ENCODE assay signal across 9 cellular contexts in genomic region chr20:36860811-36861624, GRCh38. TPM values are rescaled to one million over a fixed set of nuclear protein-coding genes. Genes with fewer than 3 reads are reported as not detected.
DNase-seq lines count a peak whose midpoint lies in the region; ATAC-seq and TF ChIP-seq lines count a peak whose summit lies in the region.
"Had no signal": no experiment of that assay in that cellular context is flagged by ENCODE, and none has a peak within 500 bp of the region (broad histone marks: within the 10 kb centered on the region; RNA-seq: fewer than 3 reads in every experiment).

No MANE protein-coding gene starts in this region.

- 49 to 57% (median 55%) methylated on average over 14 of the region's 14 CpGs for WGBS in ovary, 3 donors

- POLR2A ChIA-PET in CD4-positive, alpha-beta T cell (lab: Charles Lee): no interaction called here
- POLR2A ChIA-PET in PC-3 (lab: Charles Lee; ENCODE audit: unreplicated experiment): no interaction called here

- no peaks in the 10 kb centered on the region for H3F3A ChIP-seq in PC-3 (ENCODE audit: low read length, unreplicated experiment)

- H4K20me1 ChIP-seq in PC-3 (ENCODE audit: low read length): 0 out of 2 replicates have a peak, but pooled peaks cover 4% of the 10 kb centered on the region

- no peak for TF ChIP-seq EP300 in ovary (IDR thresholded peaks at IDR 0.05)

- ATAC-seq in CD4-positive, alpha-beta T cell (ENCODE audit: poor library complexity): no peak
- no peak for ATAC-seq in PC-3
- no peak for ATAC-seq in HG02970 (IDR thresholded peaks at IDR 0.05; ENCODE audit: low FRiP score, unreplicated experiment)
- no peak for ATAC-seq in HG03039 (IDR thresholded peaks at IDR 0.05; ENCODE audit: unreplicated experiment)

- no peaks in the 10 kb centered on the region for H3K36me3 Mint-ChIP-seq in CD4-positive, alpha-beta T cell (ENCODE audit: low read depth)
- peaks cover 11% of the 10 kb centered on the region for H3K36me3 Mint-ChIP-seq in endothelial cell (ENCODE audit: low read depth, unreplicated experiment)

- H3K9ac ChIP-seq in PC-3 (ENCODE audit: low read length): peak overlapping the region; percentile 61

- peak overlapping the region; percentile 79 for H3K4me3 Mint-ChIP-seq in CD4-positive, alpha-beta T cell
- H3K4me3 Mint-ChIP-seq in endothelial cell (ENCODE audit: unreplicated experiment): peak overlapping the region; percentile 81

- 0 out of 2 replicates have a peak, but pooled peaks cover 3% of the 10 kb centered on the region for H3K36me3 ChIP-seq in PC-3 (ENCODE audit: low read depth, low read length)
- H3K36me3 ChIP-seq in ovary: no peaks in the 10 kb centered on the region

- H3K9me2 ChIP-seq in PC-3 (replicated peaks; ENCODE audit: low read length): no peaks in the 10 kb centered on the region

- peak overlapping the region; percentile 80 for H3K4me2 ChIP-seq in PC-3 (ENCODE audit: low read length)

- no TSS peak for BruUV-seq in PC-3 (replicated peaks; lab: Mats Ljungman, UMichigan)

- CTCF ChIA-PET in CD4-positive, alpha-beta T cell (lab: Charles Lee): no interaction called here
- CTCF ChIA-PET in PC-3 (lab: Charles Lee): interaction anchor here (1.0 kb wide), 1 partner anchor 26 kb away, joined by 3 read pairs; no protein-coding TSS in a partner anchor

- peaks cover 20% of the 10 kb centered on the region for H3K4me1 Mint-ChIP-seq in CD4-positive, alpha-beta T cell (ENCODE audit: low read depth)
- H3K4me1 Mint-ChIP-seq in endothelial cell (ENCODE audit: unreplicated experiment): peaks cover 52% of the 10 kb centered on the region

- intact Hi-C loops in CD4-positive, alpha-beta T cell (cut with DNase I, micrococcal nuclease): loop anchor here in 1 of 2 experiments (5.0 kb wide), 1 partner anchor 249 kb away; no protein-coding TSS in a partner anchor
- intact Hi-C loops in PC-3 (cut with micrococcal nuclease): loop anchor here (10.0 kb wide), 1 partner anchor 256 kb away; the partner anchor contains the start of gene RAB5IF
- intact Hi-C loops in ovary (cut with DNase I): loop anchor here in 3 of 4 donors (5.0 to 10.0 kb wide), 5 partner anchors 46 to 656 kb away; partner anchors contain the start of genes DSN1 (in 2 of the 3) and NDRG3 (in 1 of the 3)

- H3K27me3 Mint-ChIP-seq in CD4-positive, alpha-beta T cell: peaks cover 32% of the 10 kb centered on the region
- H3K27me3 Mint-ChIP-seq in endothelial cell (ENCODE audit: unreplicated experiment): peaks cover 17% of the 10 kb centered on the region

- H3K27ac ChIP-seq in CD4-positive, alpha-beta T cell (ENCODE audit: low read depth, low read length): no peak overlapping the region
- H3K27ac ChIP-seq in PC-3 (ENCODE audit: low read length) (peak overlapping the region; percentile 47), ovary (no peak overlapping the region)

- no peak for TF ChIP-seq POLR2A in ovary (IDR thresholded peaks at IDR 0.05)

- peaks cover 62% of the 10 kb centered on the region for H3K79me2 ChIP-seq in PC-3 (ENCODE audit: low read length)

- no peaks in the 10 kb centered on the region for H3K9me3 Mint-ChIP-seq in CD4-positive, alpha-beta T cell
- H3K9me3 Mint-ChIP-seq in endothelial cell (ENCODE audit: unreplicated experiment): no peaks in the 10 kb centered on the region

- no peak for DNase-seq in CD4-positive, alpha-beta T cell
- DNase-seq in PC-3 (no peak), endothelial cell (ENCODE audit: low spot score) (no peak), ovary (no peak), germinal center (ENCODE audit: low spot score) (no peak), pons (ENCODE audit: low spot score) (no peak)

- no peak overlapping the region for H2AFZ ChIP-seq in PC-3 (ENCODE audit: low read length)

- H3K27ac Mint-ChIP-seq in CD4-positive, alpha-beta T cell: no peak overlapping the region
- H3K27ac Mint-ChIP-seq in endothelial cell (ENCODE audit: unreplicated experiment): no peak overlapping the region

- peak overlapping the region; percentile 81 for H3K4me3 ChIP-seq in PC-3 (ENCODE audit: low read length)
- peak overlapping the region; percentile 46 for H3K4me3 ChIP-seq in ovary

- TF ChIP-seq CTCF in CD4-positive, alpha-beta T cell (IDR thresholded peaks at IDR 0.05): no peak
- no peak for TF ChIP-seq CTCF in PC-3 (conservative IDR thresholded peaks at IDR 0.05; ENCODE audit: low read depth, low read length)
- no peak for TF ChIP-seq CTCF in endothelial cell (IDR thresholded peaks at IDR 0.05; ENCODE audit: unreplicated experiment)
- no peak for TF ChIP-seq CTCF in ovary (IDR thresholded peaks at IDR 0.05)

- peaks cover 33% of the 10 kb centered on the region for H3K4me1 ChIP-seq in PC-3 (ENCODE audit: insufficient read depth, low read length)
- H3K4me1 ChIP-seq in ovary (ENCODE audit: insufficient read depth): peaks cover 30% of the 10 kb centered on the region

- peaks cover 14% of the 10 kb centered on the region for H3K27me3 ChIP-seq in CD4-positive, alpha-beta T cell (ENCODE audit: control insufficient read depth, insufficient read depth, low read length)
- no peaks in the 10 kb centered on the region for H3K27me3 ChIP-seq in PC-3 (ENCODE audit: low read length)
- no peaks in the 10 kb centered on the region for H3K27me3 ChIP-seq in ovary

- no peaks in the 10 kb centered on the region for H3K9me3 ChIP-seq in CD4-positive, alpha-beta T cell (ENCODE audit: control insufficient read depth, low read length)
- H3K9me3 ChIP-seq in PC-3 (ENCODE audit: low read length) (no peaks in the 10 kb centered on the region), ovary (no peaks in the 10 kb centered on the region)

RNA-seq across cellular contexts. Expression of gene TLDC2, which starts 14.9 kb away (rescaled TPM):
- not detected for total RNA-seq in CD4-positive, alpha-beta T cell
- total RNA-seq in PC-3 (2014; rRNA removed) (not detected in 2 replicates), endothelial cell (ENCODE audit: unreplicated experiment) (not detected), ovary (under 1 TPM in 3 of 7 donors, not detected in 4; 0.10 to 0.95 (median 0.92) TPM)
- under 1 TPM; 0.11 to 0.33 TPM for polyA plus RNA-seq in ovary
- total RNA-seq: foreskin keratinocyte had no signal
